Comparison of ENCODE assay signal across 9 cellular contexts in the genomic region with DNA sequence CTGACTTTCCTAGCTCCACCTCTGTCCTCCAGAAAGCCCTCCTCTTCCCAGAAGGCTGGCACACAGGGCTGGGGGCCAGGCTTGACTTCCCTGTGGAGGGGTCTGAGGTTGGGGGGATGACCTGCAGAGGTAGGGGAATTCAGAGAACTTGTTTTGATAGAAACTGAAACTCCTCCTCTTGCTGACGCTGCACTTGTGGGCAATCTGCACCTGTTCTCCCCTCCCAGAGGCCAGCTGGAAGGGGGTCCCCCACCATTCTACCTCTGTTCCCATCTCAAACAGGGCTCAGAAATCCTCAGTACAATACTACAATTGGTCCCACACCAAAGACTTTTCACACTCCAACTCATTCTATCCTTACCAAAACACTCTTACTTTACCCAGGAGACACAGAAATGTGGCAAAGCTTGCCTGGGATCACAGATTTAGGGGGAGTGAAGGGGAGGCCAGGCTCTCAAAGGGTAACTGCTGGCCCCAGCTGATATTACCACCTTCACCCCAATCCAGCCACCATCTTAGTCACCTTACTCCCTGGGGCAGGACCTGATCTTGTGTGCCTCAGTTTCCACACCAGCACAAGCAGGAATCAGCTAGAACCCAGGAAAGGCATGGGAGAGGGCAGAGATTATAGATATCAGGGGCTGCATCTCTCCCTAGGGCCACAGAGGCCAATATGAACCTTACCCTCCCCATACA. TPM values are rescaled to one million over a fixed set of nuclear protein-coding genes. Genes with fewer than 3 reads are reported as not detected.
A peak's percentile ranks its signal among the peaks of the same experiment; 100 is the strongest.
DNase-seq lines count a peak whose midpoint lies in the region; ATAC-seq and TF ChIP-seq lines count a peak whose summit lies in the region.
"Had no signal": no experiment of that assay in that cellular context is flagged by ENCODE, and none has a peak within 500 bp of the region (broad histone marks: within the 10 kb centered on the region; RNA-seq: fewer than 3 reads in every experiment).

No MANE protein-coding gene starts in this region.

- H3K27ac Mint-ChIP-seq in activated CD8-positive, alpha-beta T cell treated with anti-CD3 and anti-CD28 coated beads for 36 hours: peak overlapping the region; percentile 95

- DNase-seq in activated CD8-positive, alpha-beta T cell treated with anti-CD3 and anti-CD28 coated beads for 36 hours: peak; percentile 87
- DNase-seq in stimulated activated CD4-positive, alpha-beta T cell treated with anti-CD3 and anti-CD28 coated beads, Interleukin-12 subunit alpha, Interleukin-12 subunit beta, amount 100 ng/mL, for 4 hours: peak; percentile 50
- DNase-seq in NCI-H2171 treated with DMSO at 0.1 percent for 48 hours (lab: John Stamatoyannopoulos, UW): no peak
- no peak for DNase-seq in EL
- DNase-seq in kidney tubule cell (ENCODE audit: low spot score): no peak

- no peaks in the 10 kb centered on the region for H3K9me3 Mint-ChIP-seq in activated CD8-positive, alpha-beta T cell treated with anti-CD3 and anti-CD28 coated beads for 36 hours

- peaks cover 0 to 39% of the 10 kb centered on the region in 2 donors for H3K36me3 ChIP-seq in gastroesophageal sphincter

- CTCF ChIA-PET in activated CD8-positive, alpha-beta T cell treated with anti-CD3 and anti-CD28 coated beads for 36 hours (lab: Charles Lee): interaction anchor here (1.0 to 1.5 kb wide), 2 partner anchors 22 to 27 kb away, joined by 3 read pairs; no protein-coding TSS in a partner anchor

- POLR2A ChIA-PET in activated CD8-positive, alpha-beta T cell treated with anti-CD3 and anti-CD28 coated beads for 36 hours (lab: Charles Lee): interaction anchor here (0.6 to 11.3 kb wide), 8 partner anchors 12 to 334 kb away, joined by 3 to 176 read pairs (median 13); partner anchors contain the start of genes OTUD5, PIM2, PQBP1 and SLC35A2

- peaks cover 0 to 45% (median 0%) of the 10 kb centered on the region in 3 donors for H3K4me1 ChIP-seq in gastroesophageal sphincter

- TF ChIP-seq POLR2A in gastroesophageal sphincter (IDR thresholded peaks at IDR 0.05): no peak

- H3K27me3 Mint-ChIP-seq in activated CD8-positive, alpha-beta T cell treated with anti-CD3 and anti-CD28 coated beads for 36 hours: no peaks in the 10 kb centered on the region

- no peak for TF ChIP-seq CTCF in activated CD8-positive, alpha-beta T cell treated with anti-CD3 and anti-CD28 coated beads for 36 hours (IDR thresholded peaks at IDR 0.05)
- no peak for TF ChIP-seq CTCF in gastroesophageal sphincter (IDR thresholded peaks at IDR 0.05)

- peaks cover 64% of the 10 kb centered on the region for H3K36me3 Mint-ChIP-seq in activated CD8-positive, alpha-beta T cell treated with anti-CD3 and anti-CD28 coated beads for 36 hours (ENCODE audit: low read depth)

- TF ChIP-seq EP300 in gastroesophageal sphincter (IDR thresholded peaks at IDR 0.05): no peak

- intact Hi-C loops in activated CD8-positive, alpha-beta T cell treated with anti-CD3 and anti-CD28 coated beads for 36 hours (cut with micrococcal nuclease): loop anchor here (5.0 kb wide), 1 partner anchor 137 kb away; the partner anchor contains the start of gene HDAC6

- ATAC-seq in GM19025 (IDR thresholded peaks at IDR 0.05; ENCODE audit: low read depth, unreplicated experiment) (peak; percentile 52), HG03066 (IDR thresholded peaks at IDR 0.05; ENCODE audit: low read depth, unreplicated experiment) (peak; percentile 39), gastroesophageal sphincter (no peak)
- peak; percentile 53 for ATAC-seq in activated CD8-positive, alpha-beta T cell treated with anti-CD3 and anti-CD28 coated beads for 36 hours

- H3K9me3 ChIP-seq in gastroesophageal sphincter: no peaks in the 10 kb centered on the region

- no peaks in the 10 kb centered on the region for H3K27me3 ChIP-seq in gastroesophageal sphincter

- peak overlapping the region; percentile 68 for H3K4me3 Mint-ChIP-seq in activated CD8-positive, alpha-beta T cell treated with anti-CD3 and anti-CD28 coated beads for 36 hours

- no peak overlapping the region for H3K4me3 ChIP-seq in gastroesophageal sphincter

- H3K27ac ChIP-seq in gastroesophageal sphincter: peak overlapping the region in 1 of 4 donors; percentile 6
- H3K27ac ChIP-seq: epithelial cell of prostate had no signal

- peaks cover 87% of the 10 kb centered on the region for H3K4me1 Mint-ChIP-seq in activated CD8-positive, alpha-beta T cell treated with anti-CD3 and anti-CD28 coated beads for 36 hours (ENCODE audit: low read depth)

- WGBS in gastroesophageal sphincter (ENCODE audit: low coverage in 1 of 2), 2 donors: 60% methylated on average over 1 of the region's 1 CpG; no CpG with 5 or more reads in 1 of the 2 donors

RNA-seq across cellular contexts. Expression of gene OTUD5, which starts 18.5 kb away (rescaled TPM):
- total RNA-seq in activated CD8-positive, alpha-beta T cell treated with anti-CD3 and anti-CD28 coated beads for 36 hours: 10 to 100 TPM; 50.6 to 51.5 TPM
- 10 to 100 TPM; 36.8 to 54.3 (median 47.7) TPM for total RNA-seq in gastroesophageal sphincter

RNA-seq across cellular contexts. Expression of gene PIM2, which starts 20.0 kb away (rescaled TPM):
- 100 to 1,000 TPM; 169 to 177 TPM for total RNA-seq in activated CD8-positive, alpha-beta T cell treated with anti-CD3 and anti-CD28 coated beads for 36 hours
- total RNA-seq in gastroesophageal sphincter: 1 to 10 TPM; 4.7 to 7.4 (median 7.0) TPM

RNA-seq across cellular contexts. Expression of gene SLC35A2, which starts 27.4 kb away (rescaled TPM):
- 10 to 100 TPM; 14.7 to 15.0 TPM for total RNA-seq in activated CD8-positive, alpha-beta T cell treated with anti-CD3 and anti-CD28 coated beads for 36 hours
- total RNA-seq in gastroesophageal sphincter: 10 to 100 TPM in 3 of 4 donors, 1 to 10 TPM in 1; 8.1 to 12.8 (median 11.9) TPM

RNA-seq across cellular contexts. Expression of gene KCND1, which starts 32.8 kb away (rescaled TPM):
- 1 to 10 TPM; 2.5 to 2.6 TPM for total RNA-seq in activated CD8-positive, alpha-beta T cell treated with anti-CD3 and anti-CD28 coated beads for 36 hours
- total RNA-seq in gastroesophageal sphincter: 1 to 10 TPM in 3 of 4 donors, under 1 TPM in 1; 0.78 to 2.7 (median 1.7) TPM

RNA-seq across cellular contexts. Expression of gene PQBP1, which starts 41.1 kb away (rescaled TPM):
- total RNA-seq in activated CD8-positive, alpha-beta T cell treated with anti-CD3 and anti-CD28 coated beads for 36 hours: 10 to 100 TPM; 63.9 to 66.5 TPM
- 10 to 100 TPM; 47.8 to 79.8 (median 69.4) TPM for total RNA-seq in gastroesophageal sphincter

Comparison
In these comparisons a context has a peak if more than half of its experiments do, and no peak if none do; other contexts are left out.
1. DNase-seq: peak in activated CD8-positive, alpha-beta T cell treated with anti-CD3 and anti-CD28 coated beads for 36 hours (single experiment) and stimulated activated CD4-positive, alpha-beta T cell treated with anti-CD3 and anti-CD28 coated beads, Interleukin-12 subunit alpha, Interleukin-12 subunit beta, amount 100 ng/mL, for 4 hours (single experiment); none in NCI-H2171 treated with DMSO at 0.1 percent for 48 hours (single experiment), EL (single experiment) and kidney tubule cell (single experiment).
2. RNA of gene PIM2, which starts 20.0 kb away (total RNA-seq): 169 to 177 TPM in activated CD8-positive, alpha-beta T cell treated with anti-CD3 and anti-CD28 coated beads for 36 hours; 4.7 to 7.4 TPM in gastroesophageal sphincter; every median in the first group is over 10 times any median in the second.